In genomic region chr11:46066335-46066734, GRCh38 we compare ENCODE assay signal across 16 cellular contexts. TPM values are rescaled to one million over a fixed set of nuclear protein-coding genes. Genes with fewer than 3 reads are reported as not detected.
DNase-seq lines count a peak whose midpoint lies in the region; ATAC-seq and TF ChIP-seq lines count a peak whose summit lies in the region.
"Had no signal": no experiment of that assay in that cellular context is flagged by ENCODE, and none has a peak within 500 bp of the region (broad histone marks: within the 10 kb centered on the region; RNA-seq: fewer than 3 reads in every experiment).

No MANE protein-coding gene starts in this region.

- H2AFZ ChIP-seq in PC-3 (ENCODE audit: low read length) (no peak overlapping the region), smooth muscle cell (ENCODE audit: low read depth) (no peak overlapping the region)

- POLR2A ChIA-PET in PC-3 (lab: Charles Lee; ENCODE audit: unreplicated experiment): no interaction called here

- no peak overlapping the region for H3K9ac ChIP-seq in PC-3 (ENCODE audit: low read length)
- no peak overlapping the region for H3K9ac ChIP-seq in smooth muscle cell (ENCODE audit: low read depth)

- H3K27me3 ChIP-seq in PC-3 (ENCODE audit: low read length) (no peaks in the 10 kb centered on the region), smooth muscle cell (ENCODE audit: low read depth) (no peaks in the 10 kb centered on the region)
- H3K27me3 ChIP-seq: Peyer's patch had no signal

- CTCF ChIA-PET in PC-3 (lab: Charles Lee): no interaction called here

- H3K4me1 ChIP-seq in PC-3 (ENCODE audit: insufficient read depth, low read length) (no peaks in the 10 kb centered on the region), smooth muscle cell (ENCODE audit: low read depth) (peaks cover 19% of the 10 kb centered on the region)
- H3K4me1 ChIP-seq: Peyer's patch had no signal

- WGBS in smooth muscle cell (ENCODE audit: low lambda C conversion rate): 79% methylated on average over 4 of the region's 4 CpGs

- H3K27ac ChIP-seq in PC-3 (ENCODE audit: low read length): no peak overlapping the region
- peak overlapping the region; percentile 83 for H3K27ac ChIP-seq in smooth muscle cell (ENCODE audit: low read depth)
- H3K27ac ChIP-seq: Peyer's patch had no signal

- BruUV-seq in PC-3 (replicated peaks; lab: Mats Ljungman, UMichigan): no TSS peak

- no peaks in the 10 kb centered on the region for H3K36me3 ChIP-seq in PC-3 (ENCODE audit: low read depth, low read length)
- no peaks in the 10 kb centered on the region for H3K36me3 ChIP-seq in smooth muscle cell (ENCODE audit: low read depth)
- H3K36me3 ChIP-seq: Peyer's patch had no signal

- DNase-seq in DMS79 treated with DMSO at 0.1 percent for 48 hours (lab: John Stamatoyannopoulos, UW): peak; percentile 8
- DNase-seq in PC-3: peak; percentile 20
- peak; percentile 9 for DNase-seq in glomerular visceral epithelial cell (ENCODE audit: extremely low spot score)
- no peak for DNase-seq in smooth muscle cell (lab: John Stamatoyannopoulos, UW; ENCODE audit: unreplicated experiment)
- DNase-seq in NCI-H526 treated with DMSO at 0.1 percent for 48 hours (lab: John Stamatoyannopoulos, UW): no peak
- no peak for DNase-seq in activated naive CD4-positive, alpha-beta T cell treated with anti-CD3 and anti-CD28 coated beads, Interleukin-2, amount 50 U/mL, for 16 hours
- DNase-seq: DND-41, GDM1, GOT3, NCI-H1092, NCI-H1694 treated with DMSO at 0.1 percent for 48 hours, NCI-H510A, Peyer's patch, SHP77 treated with DMSO at 0.1 percent for 48 hours had no signal

- H3F3A ChIP-seq in PC-3 (ENCODE audit: low read length, unreplicated experiment) (no peaks in the 10 kb centered on the region), smooth muscle cell (ENCODE audit: low read depth) (no peaks in the 10 kb centered on the region)

- H3K4me2 ChIP-seq in PC-3 (ENCODE audit: low read length) (no peak overlapping the region), smooth muscle cell (no peak overlapping the region)

- TF ChIP-seq CTCF in PC-3 (conservative IDR thresholded peaks at IDR 0.05; ENCODE audit: low read depth, low read length): no peak
- no peak for TF ChIP-seq CTCF in smooth muscle cell (IDR thresholded peaks at IDR 0.05; ENCODE audit: borderline replicate concordance, insufficient read depth, poor library complexity, severe bottlenecking)

- no peak for ATAC-seq in PC-3
- no peak for ATAC-seq in HG02840 (IDR thresholded peaks at IDR 0.05; ENCODE audit: low FRiP score, unreplicated experiment)
- ATAC-seq: K562 had no signal

- no peaks in the 10 kb centered on the region for H3K9me2 ChIP-seq in PC-3 (replicated peaks; ENCODE audit: low read length)

- no peaks in the 10 kb centered on the region for H3K9me3 ChIP-seq in PC-3 (ENCODE audit: low read length)
- no peaks in the 10 kb centered on the region for H3K9me3 ChIP-seq in smooth muscle cell (replicated peaks; ENCODE audit: low read depth)
- H3K9me3 ChIP-seq: Peyer's patch had no signal

- no peaks in the 10 kb centered on the region for H4K20me1 ChIP-seq in PC-3 (ENCODE audit: low read length)
- H4K20me1 ChIP-seq in smooth muscle cell (ENCODE audit: low read depth): peaks cover 59% of the 10 kb centered on the region

- H3K4me3 ChIP-seq in PC-3 (ENCODE audit: low read length) (no peak overlapping the region), smooth muscle cell (no peak overlapping the region)
- H3K4me3 ChIP-seq: K562, Peyer's patch had no signal

- intact Hi-C loops in PC-3 (cut with micrococcal nuclease): no loop called here

- H3K79me2 ChIP-seq in PC-3 (ENCODE audit: low read length) (no peaks in the 10 kb centered on the region), smooth muscle cell (ENCODE audit: low read depth) (peaks cover 10% of the 10 kb centered on the region)

RNA-seq across cellular contexts. Expression of gene PHF21A, which starts 54.9 kb away (rescaled TPM):
- total RNA-seq in PC-3 (2014; rRNA removed) (6.2 and 8.2 TPM in 2 replicates), smooth muscle cell (28.2 and 28.7 TPM in 2 replicates)
- 26.1 and 26.8 TPM in 2 replicates for polyA plus RNA-seq in smooth muscle cell

Comparison
In these comparisons a context has a peak if more than half of its experiments do, and no peak if none do; other contexts are left out.
1. DNase-seq: peak in DMS79 treated with DMSO at 0.1 percent for 48 hours (single experiment), PC-3 (single experiment) and glomerular visceral epithelial cell (single experiment); none in smooth muscle cell (single experiment), NCI-H526 treated with DMSO at 0.1 percent for 48 hours (single experiment) and activated naive CD4-positive, alpha-beta T cell treated with anti-CD3 and anti-CD28 coated beads, Interleukin-2, amount 50 U/mL, for 16 hours (single experiment).